31 cellular contexts compared by ENCODE assay signal in genomic region chr3:134044459-134044858, GRCh38. TPM values are rescaled to one million over a fixed set of nuclear protein-coding genes. Genes with fewer than 3 reads are reported as not detected.
"Had no signal": no experiment of that assay in that cellular context is flagged by ENCODE, and none has a peak within 500 bp of the region (broad histone marks: within the 10 kb centered on the region; RNA-seq: fewer than 3 reads in every experiment).

No MANE protein-coding gene starts in this region.

- H3K9me3 ChIP-seq: colonic mucosa, esophagus squamous epithelium had no signal

- H3K36me3 ChIP-seq: adrenal gland, ascending aorta, colonic mucosa, esophagus squamous epithelium, gastroesophageal sphincter, heart right ventricle had no signal

- FAIRE-seq: bronchial epithelial cell, endometrium, endothelial cell of umbilical vein had no signal

- H3K4me1 ChIP-seq: adrenal gland, ascending aorta, colonic mucosa, gastroesophageal sphincter had no signal

- DNase-seq: activated CD4-positive, alpha-beta memory T cell treated with anti-CD3 and anti-CD28 coated beads for 36 hours; activated CD4-positive, alpha-beta T cell treated with anti-CD3 and anti-CD28 coated beads for 36 hours; activated CD4-positive, alpha-beta T cell treated with anti-CD3 and anti-CD28 coated beads, Interleukin-2, amount 10 ng/mL, durations not matched to agents 24 days and 14 days; activated CD4-positive, CD25-positive, alpha-beta regulatory T cell; activated CD4-positive, CD25-positive, alpha-beta regulatory T cell treated with anti-CD3 and anti-CD28 coated beads, Interleukin-2, amount 50 U/mL, for 72 hours; activated CD8-positive, alpha-beta memory T cell treated with anti-CD3 and anti-CD28 coated beads, Interleukin-2, amount 10 ng/mL, durations not matched to agents 7 days and 5 days; activated CD8-positive, alpha-beta memory T cell treated with anti-CD3 and anti-CD28 coated beads, Interleukin-2, amount 50 U/mL, for 4 hours; activated CD8-positive, alpha-beta T cell treated with anti-CD3 and anti-CD28 coated beads, Interleukin-2, amount 10 ng/mL, durations not matched to agents 7 days and 5 days; activated effector memory CD4-positive, alpha-beta T cell treated with anti-CD3 and anti-CD28 coated beads, Interleukin-2, amount 50 U/mL, for 16 hours; activated naive CD4-positive, alpha-beta T cell treated with anti-CD3 and anti-CD28 coated beads for 36 hours; activated naive CD8-positive, alpha-beta T cell treated with anti-CD3 and anti-CD28 coated beads for 36 hours; activated naive CD8-positive, alpha-beta T cell treated with anti-CD3 and anti-CD28 coated beads, Interleukin-2, amount 50 U/mL, for 24 hours; activated T-cell treated with anti-CD3 and anti-CD28 coated beads, Interleukin-2, amount 50 U/mL, for 1 hour; activated T-cell treated with anti-CD3 and anti-CD28 coated beads, Interleukin-2, amount 50 U/mL, for 48 hours; adrenal gland; colonic mucosa; effector CD8-positive, alpha-beta T cell; esophagus squamous epithelium; foreskin melanocyte; heart right ventricle; T-helper 2 cell had no signal

- ATAC-seq: activated CD4-positive, alpha-beta T cell treated with anti-CD3 and anti-CD28 coated beads for 36 hours; activated CD8-positive, alpha-beta memory T cell treated with anti-CD3 and anti-CD28 coated beads, Interleukin-2, amount 10 ng/mL, durations not matched to agents 7 days and 5 days; activated CD8-positive, alpha-beta T cell treated with anti-CD3 and anti-CD28 coated beads, Interleukin-2, amount 10 ng/mL, durations not matched to agents 7 days and 5 days; activated naive CD8-positive, alpha-beta T cell treated with anti-CD3 and anti-CD28 coated beads, Interleukin-2, amount 50 U/mL, for 24 hours; gastroesophageal sphincter; heart right ventricle had no signal

- H3K4me3 ChIP-seq: adrenal gland, ascending aorta, colonic mucosa, esophagus squamous epithelium, gastroesophageal sphincter, heart right ventricle had no signal

- H3K27ac ChIP-seq: adrenal gland, ascending aorta, colonic mucosa, epithelial cell of prostate, esophagus squamous epithelium, gastroesophageal sphincter, heart right ventricle had no signal

RNA-seq across cellular contexts. Expression of gene SLCO2A1, which starts 14.7 kb away (rescaled TPM):
- total RNA-seq: activated CD4-positive, alpha-beta memory T cell treated with anti-CD3 and anti-CD28 coated beads for 36 hours; activated CD4-positive, alpha-beta T cell treated with anti-CD3 and anti-CD28 coated beads for 36 hours; activated CD4-positive, alpha-beta T cell treated with anti-CD3 and anti-CD28 coated beads, Interleukin-2, amount 10 ng/mL, durations not matched to agents 24 days and 14 days; activated CD8-positive, alpha-beta memory T cell treated with anti-CD3 and anti-CD28 coated beads for 36 hours; activated CD8-positive, alpha-beta memory T cell treated with anti-CD3 and anti-CD28 coated beads, Interleukin-2, amount 10 ng/mL, durations not matched to agents 7 days and 5 days; activated CD8-positive, alpha-beta T cell treated with anti-CD3 and anti-CD28 coated beads, Interleukin-2, amount 10 ng/mL, durations not matched to agents 7 days and 5 days; activated naive CD4-positive, alpha-beta T cell treated with anti-CD3 and anti-CD28 coated beads for 36 hours; activated T-helper 1 cell treated with anti-CD3 and anti-CD28 coated beads, Interleukin-12 subunit alpha, Interleukin-12 subunit beta, Interleukin-2, Interleukin-4 antibody, amounts not matched to agents 30 ng/mL and 10 ng/mL and 1 ng/mL, durations not matched to agents 14 hours and 24 hours and 36 hours; activated T-helper 2 cell treated with anti-CD3 and anti-CD28 coated beads, Interferon-gamma antibody, Interleukin-2, Interleukin-4, amounts not matched to agents 10 μg/mL and 5 μg/mL and 100 μg/mL, durations not matched to agents 14 hours and 24 hours and 36 hours; bronchial epithelial cell; T-helper 1 cell treated with Interleukin-12 subunit alpha and Interleukin-12 subunit beta and Interleukin-4 antibody, amounts not matched to agents 30 ng/mL and 1 ng/mL, for 36 hours had no signal
